Comparison of ENCODE assay signal across 1 cellular context in genomic region chr13:114000151-114001040, GRCh38.
TF ChIP-seq lines count a peak whose summit lies in the region.

No MANE protein-coding gene starts in this region.

TF ChIP-seq in SK-N-SH, 30 proteins besides CTCF, POLR2A, EP300 and RAD21 (continued from another document):
- TF ChIP-seq USF2 (IDR thresholded peaks at IDR 0.05; ENCODE audit: borderline replicate concordance, low read depth, low read length) (no peak), NFIC (IDR thresholded peaks at IDR 0.05; ENCODE audit: borderline replicate concordance) (no peak), FOSL2 (IDR thresholded peaks at IDR 0.05; ENCODE audit: borderline replicate concordance, low read depth) (no peak), POLR2AphosphoS5 (IDR thresholded peaks at IDR 0.05; ENCODE audit: low read depth, low read length) (no peak), YY1 (IDR thresholded peaks at IDR 0.05; ENCODE audit: low read depth) (no peak), RCOR1 (IDR thresholded peaks at IDR 0.05; ENCODE audit: low read length) (no peak), CHD2 (IDR thresholded peaks at IDR 0.05; ENCODE audit: low read length, partially characterized antibody) (no peak)
